Comparison of ENCODE assay signal across 8 cellular contexts in genomic region chr3:52682016-52682415, GRCh38. TPM values are rescaled to one million over a fixed set of nuclear protein-coding genes. Genes with fewer than 3 reads are reported as not detected.
DNase-seq lines count a peak whose midpoint lies in the region; ATAC-seq and TF ChIP-seq lines count a peak whose summit lies in the region.

No MANE protein-coding gene starts in this region.

- no peaks in the 10 kb centered on the region for H3K27me3 ChIP-seq in MM.1S (replicated peaks; ENCODE audit: insufficient read depth, low read length)
- no peaks in the 10 kb centered on the region for H3K27me3 ChIP-seq in mammary epithelial cell (ENCODE audit: insufficient read depth, low read length)
- no peaks in the 10 kb centered on the region for H3K27me3 ChIP-seq in lower lobe of right lung (ENCODE audit: low read depth)
- no peaks in the 10 kb centered on the region for H3K27me3 ChIP-seq in upper lobe of left lung

- dilution Hi-C loops in mammary epithelial cell (cut with HindIII; ENCODE audit: low sequenced_read_pairs): no loop called here

- ATAC-seq in lower lobe of right lung (no peak), upper lobe of left lung (ENCODE audit: low FRiP score in 2 of 2) (peak in 1 of 2 donors; percentile 15), GM21515 (IDR thresholded peaks at IDR 0.05; ENCODE audit: unreplicated experiment) (no peak), GM19324 (IDR thresholded peaks at IDR 0.05; ENCODE audit: low FRiP score, unreplicated experiment) (no peak)

- no peaks in the 10 kb centered on the region for H3K9me2 ChIP-seq in MM.1S (replicated peaks; ENCODE audit: insufficient read depth, low read length)

- TF ChIP-seq EP300 in upper lobe of left lung (IDR thresholded peaks at IDR 0.05): no peak

- TF ChIP-seq POLR2A in upper lobe of left lung (IDR thresholded peaks at IDR 0.05): no peak

- intact Hi-C loops in mammary epithelial cell (cut with micrococcal nuclease): loop anchor here (1.0 kb wide), 3 partner anchors 11 to 254 kb away; no protein-coding TSS in a partner anchor
- intact Hi-C loops in lower lobe of right lung (cut with DNase I): no loop called here

- H3K36me3 ChIP-seq in MM.1S (replicated peaks; ENCODE audit: insufficient read depth, low read length) (peaks cover 17% of the 10 kb centered on the region; the same call in 1 of the 2 replicates), mammary epithelial cell (ENCODE audit: insufficient read depth, low read length) (peaks cover 12% of the 10 kb centered on the region), lower lobe of right lung (peaks cover 42% of the 10 kb centered on the region), upper lobe of left lung (peaks cover 0 to 41% (median 18%) of the 10 kb centered on the region in 4 donors)

- H2AFZ ChIP-seq in MM.1S (ENCODE audit: low read length) (no peak overlapping the region), mammary epithelial cell (ENCODE audit: low read depth, low read length) (no peak overlapping the region)

- H3K4me2 ChIP-seq in MM.1S (ENCODE audit: low read depth, low read length) (peak overlapping the region; percentile 51), mammary epithelial cell (ENCODE audit: insufficient read depth, low read depth, low read length) (no peak overlapping the region)

- H3K4me3 ChIP-seq in MM.1S (ENCODE audit: low read length): peak overlapping the region; percentile 1; the same call in 1 of the 2 replicates
- no peak overlapping the region for H3K4me3 ChIP-seq in mammary epithelial cell (replicated peaks in 1 of 3; ENCODE audit: insufficient read depth in 1 of 3, low read depth in 2 of 3, low read length in 3 of 3)
- H3K4me3 ChIP-seq in lower lobe of right lung: no peak overlapping the region
- H3K4me3 ChIP-seq in upper lobe of left lung: no peak overlapping the region

- CTCF ChIA-PET in mammary epithelial cell (lab: Charles Lee; ENCODE audit: low non-redundant PET): interaction anchor here (0.6 kb wide), 1 partner anchor 146 kb away, joined by 4 read pairs; the partner anchor contains the start of gene UQCC5

- peak overlapping the region; percentile 41; the same call in 1 of the 2 replicates for H3K27ac ChIP-seq in MM.1S (ENCODE audit: low read length)
- H3K27ac ChIP-seq in mammary epithelial cell (ENCODE audit: insufficient read depth, low read depth, low read length): peak overlapping the region; percentile 6
- H3K27ac ChIP-seq in lower lobe of right lung: peak overlapping the region; percentile 25
- H3K27ac ChIP-seq in upper lobe of left lung: peak overlapping the region; percentile 32 to 99 (median 50)

- BruUV-seq in mammary epithelial cell (replicated peaks; lab: Mats Ljungman, UMichigan): no TSS peak

- peaks cover 26% of the 10 kb centered on the region for H3K4me1 ChIP-seq in MM.1S (ENCODE audit: low read length)
- peaks cover 14% of the 10 kb centered on the region for H3K4me1 ChIP-seq in mammary epithelial cell (ENCODE audit: insufficient read depth, low read length)
- H3K4me1 ChIP-seq in lower lobe of right lung: peaks cover 59% of the 10 kb centered on the region
- H3K4me1 ChIP-seq in upper lobe of left lung: peaks cover 40 to 70% (median 49%) of the 10 kb centered on the region in 4 donors

- TF ChIP-seq CTCF in MM.1S (IDR thresholded peaks at IDR 0.05; ENCODE audit: low read length): peak; percentile 25; the same call in 1 of the 2 replicates
- peak; percentile 11 to 46 for TF ChIP-seq CTCF in mammary epithelial cell (conservative IDR thresholded peaks at IDR 0.05 in 1 of 2, IDR thresholded peaks at IDR 0.05 in 1 of 2; ENCODE audit: extremely low read depth in 1 of 2, insufficient read depth in 1 of 2, low read depth in 1 of 2, low read length in 2 of 2)
- TF ChIP-seq CTCF in lower lobe of right lung (IDR thresholded peaks at IDR 0.05): no peak
- no peak for TF ChIP-seq CTCF in upper lobe of left lung (IDR thresholded peaks at IDR 0.05)

- in situ Hi-C loops in mammary epithelial cell (cut with MboI; ENCODE audit: low sequenced_read_pairs in 2 of 2): no loop called here

- DNase-seq in NCI-H82 (lab: John Stamatoyannopoulos, UW) (peak; percentile 37), NCI-H82 treated with DMSO at 0.1 percent for 48 hours (lab: John Stamatoyannopoulos, UW; ENCODE audit: unreplicated experiment) (no peak), MM.1S (no peak), mammary epithelial cell (peak; percentile 69), lower lobe of right lung (no peak), upper lobe of left lung (peak in 1 of 2 donors; percentile 44)

- H4K20me1 ChIP-seq in MM.1S (ENCODE audit: insufficient read depth, low read length) (no peaks in the 10 kb centered on the region), mammary epithelial cell (ENCODE audit: insufficient read depth, low read length) (no peaks in the 10 kb centered on the region)

- peak overlapping the region; percentile 4; the same call in 1 of the 2 replicates for H3K9ac ChIP-seq in MM.1S (ENCODE audit: low read length)
- H3K9ac ChIP-seq in mammary epithelial cell (ENCODE audit: insufficient read depth, low read length): no peak overlapping the region

- no peaks in the 10 kb centered on the region for H3K9me3 ChIP-seq in MM.1S (replicated peaks; ENCODE audit: insufficient read depth, low read length)
- no peaks in the 10 kb centered on the region for H3K9me3 ChIP-seq in mammary epithelial cell (replicated peaks; ENCODE audit: insufficient read depth, low read length)
- H3K9me3 ChIP-seq in lower lobe of right lung: no peaks in the 10 kb centered on the region
- no peaks in the 10 kb centered on the region for H3K9me3 ChIP-seq in upper lobe of left lung

- H3K79me2 ChIP-seq in MM.1S (ENCODE audit: low read length) (peaks cover 85% of the 10 kb centered on the region), mammary epithelial cell (ENCODE audit: insufficient read depth, low read length) (peaks cover 78% of the 10 kb centered on the region)

- H3F3A ChIP-seq in MM.1S (ENCODE audit: insufficient read depth, low read length): peaks cover 25% of the 10 kb centered on the region

RNA-seq across cellular contexts. Expression of gene PBRM1, which starts 3.7 kb away (rescaled TPM):
- 10 to 100 TPM; 53.0 to 85.2 TPM for total RNA-seq in mammary epithelial cell
- polyA plus RNA-seq in mammary epithelial cell: 18.8 TPM
- 103 TPM for polyA minus RNA-seq in mammary epithelial cell
- 88.3 TPM for total RNA-seq in lower lobe of right lung
- total RNA-seq in upper lobe of left lung: 100 to 1,000 TPM in 1 of 6 donors, 10 to 100 TPM in 5; 60.9 to 151 (median 81.6) TPM

RNA-seq across cellular contexts. Expression of gene GNL3, which starts 3.8 kb away (rescaled TPM):
- 10 to 100 TPM; 81.5 to 97.8 TPM for total RNA-seq in mammary epithelial cell
- 51.1 TPM for polyA plus RNA-seq in mammary epithelial cell
- 58.3 TPM for polyA minus RNA-seq in mammary epithelial cell
- total RNA-seq in lower lobe of right lung: 35.2 TPM
- total RNA-seq in upper lobe of left lung: 10 to 100 TPM; 12.0 to 93.3 (median 44.1) TPM

RNA-seq across cellular contexts. Expression of gene GLT8D1, which starts 23.6 kb away (rescaled TPM):
- total RNA-seq in mammary epithelial cell: 10 to 100 TPM; 56.8 to 62.7 TPM
- 64.9 TPM for polyA plus RNA-seq in mammary epithelial cell
- 50.7 TPM for polyA minus RNA-seq in mammary epithelial cell
- total RNA-seq in lower lobe of right lung: 37.1 TPM
- total RNA-seq in upper lobe of left lung: 10 to 100 TPM; 29.3 to 70.2 (median 38.6) TPM

RNA-seq across cellular contexts. Expression of gene SPCS1, which starts 23.9 kb away (rescaled TPM):
- total RNA-seq in mammary epithelial cell (100 to 1,000 TPM in 1 of 2 donors, 10 to 100 TPM in 1; 57.5 to 120 TPM), lower lobe of right lung (74.6 TPM), upper lobe of left lung (10 to 100 TPM; 13.6 to 92.4 (median 77.6) TPM)
- 115 TPM for polyA plus RNA-seq in mammary epithelial cell
- polyA minus RNA-seq in mammary epithelial cell: 87.9 TPM

Comparison
In these comparisons a context has a peak if more than half of its experiments do, and no peak if none do; other contexts are left out.
1. DNase-seq: peak in NCI-H82 (single experiment) and mammary epithelial cell (single experiment); none in NCI-H82 treated with DMSO at 0.1 percent for 48 hours (single experiment), MM.1S (single experiment) and lower lobe of right lung (single experiment).
2. CTCF ChIP-seq: peak in MM.1S (single experiment) and mammary epithelial cell (2 of 2); none in lower lobe of right lung (single experiment) and upper lobe of left lung (0 of 6).
3. Peak in every context shown above with its lines, with median percentiles within 50 percentile points of each other: H3K27ac ChIP-seq.